Comparison of ENCODE assay signal across 9 cellular contexts in genomic region chr9:33737811-33738606, GRCh38. TPM values are rescaled to one million over a fixed set of nuclear protein-coding genes. Genes with fewer than 3 reads are reported as not detected.
DNase-seq lines count a peak whose midpoint lies in the region; ATAC-seq, FAIRE-seq and TF ChIP-seq lines count a peak whose summit lies in the region.
"Had no signal": no experiment of that assay in that cellular context is flagged by ENCODE, and none has a peak within 500 bp of the region (broad histone marks: within the 10 kb centered on the region; RNA-seq: fewer than 3 reads in every experiment).

No MANE protein-coding gene starts in this region.

- H3K9me3 Mint-ChIP-seq in Calu3 (ENCODE audit: low read depth, unreplicated experiment): no peaks in the 10 kb centered on the region
- no peaks in the 10 kb centered on the region for H3K9me3 Mint-ChIP-seq in T-helper 2 cell treated with Interferon-gamma antibody and Interleukin-4, amounts not matched to agents 5 μg/mL and 100 μg/mL, for 36 hours

- no peak overlapping the region for H3K4me3 Mint-ChIP-seq in Calu3 (ENCODE audit: low read depth, unreplicated experiment)
- H3K4me3 Mint-ChIP-seq in T-helper 2 cell treated with Interferon-gamma antibody and Interleukin-4, amounts not matched to agents 5 μg/mL and 100 μg/mL, for 36 hours: no peak overlapping the region
- H3K4me3 Mint-ChIP-seq: activated B cell treated with CpG ODN at 0.5 μM for 24 hours had no signal

- no peaks in the 10 kb centered on the region; a peak in 1 of 5 replicates for H3K27me3 ChIP-seq in HepG2 (ENCODE audit: control insufficient read depth in 1 of 2, insufficient read depth in 2 of 2, low read length in 2 of 2)

- peak; percentile 53 for DNase-seq in Calu3
- peak; percentile 67 for DNase-seq in HEK293T (ENCODE audit: extremely low spot score)
- peak; percentile 35 for DNase-seq in NCI-H748 treated with DMSO at 0.1 percent for 48 hours (lab: John Stamatoyannopoulos, UW)
- peak; percentile 16 to 67 for DNase-seq in T47D (ENCODE audit: low read depth in 1 of 2, low spot score in 1 of 2)
- peak; percentile 56 for DNase-seq in HepG2 (ENCODE audit: low spot score)
- DNase-seq in T-helper 2 cell treated with Interferon-gamma antibody and Interleukin-4, amounts not matched to agents 5 μg/mL and 100 μg/mL, for 36 hours (ENCODE audit: low spot score): no peak
- DNase-seq in ureter (ENCODE audit: low spot score): no peak
- DNase-seq: activated B cell treated with CpG ODN at 0.5 μM for 24 hours had no signal

- in situ Hi-C loops in T47D (cut with HindIII; ENCODE audit: low pct_unique_long_range_greater_than_20kb, low sequenced_read_pairs) (no loop called here), HepG2 (cut with HindIII; ENCODE audit: extremely low pct_ligation_motif_present, low pct_unique_long_range_greater_than_20kb) (no loop called here)

- H3K27me3 Mint-ChIP-seq in Calu3 (ENCODE audit: unreplicated experiment): no peaks in the 10 kb centered on the region
- H3K27me3 Mint-ChIP-seq in T-helper 2 cell treated with Interferon-gamma antibody and Interleukin-4, amounts not matched to agents 5 μg/mL and 100 μg/mL, for 36 hours (ENCODE audit: low read depth): peaks cover 20% of the 10 kb centered on the region

- no peak for TF ChIP-seq POLR2A in HepG2 (IDR thresholded peaks at IDR 0.05; ENCODE audit: insufficient read depth in 1 of 2, low read depth in 2 of 2, low read length in 2 of 2)

- H3K4me3 ChIP-seq in HepG2 (replicated peaks in 1 of 3; ENCODE audit: insufficient read depth in 1 of 3, low read depth in 2 of 3, low read length in 3 of 3): no peak overlapping the region; a peak in 1 of 6 replicates

- peaks cover 5% of the 10 kb centered on the region for H3K36me3 Mint-ChIP-seq in Calu3 (ENCODE audit: insufficient read depth, unreplicated experiment)
- H3K36me3 Mint-ChIP-seq in T-helper 2 cell treated with Interferon-gamma antibody and Interleukin-4, amounts not matched to agents 5 μg/mL and 100 μg/mL, for 36 hours (ENCODE audit: low read depth): no peaks in the 10 kb centered on the region

- POLR2A ChIA-PET in HEK293T (lab: Yijun Ruan, JAX) (interaction anchor here (1.3 kb wide), 1 partner anchor 41 kb away, joined by 3 read pairs; no protein-coding TSS in a partner anchor), HepG2 (lab: Yijun Ruan, JAX) (no interaction called here)

- BruUV-seq in Calu3 (replicated peaks; lab: Mats Ljungman, UMichigan): no TSS peak
- no TSS peak for BruUV-seq in HepG2 (replicated peaks; lab: Mats Ljungman, UMichigan)

- H3K4me1 ChIP-seq in HepG2 (ENCODE audit: insufficient read depth, low read length): peaks cover 13% of the 10 kb centered on the region; the same call in 1 of the 2 replicates

- H3K79me2 ChIP-seq in HepG2 (ENCODE audit: insufficient read depth, low read length): no peaks in the 10 kb centered on the region

- peak; percentile 95 for ATAC-seq in HepG2
- no peak for ATAC-seq in GM18517 (IDR thresholded peaks at IDR 0.05; ENCODE audit: unreplicated experiment)

- H3K4me1 Mint-ChIP-seq in Calu3 (ENCODE audit: low read depth, unreplicated experiment): peaks cover 40% of the 10 kb centered on the region
- H3K4me1 Mint-ChIP-seq in T-helper 2 cell treated with Interferon-gamma antibody and Interleukin-4, amounts not matched to agents 5 μg/mL and 100 μg/mL, for 36 hours (ENCODE audit: low read depth): no peaks in the 10 kb centered on the region
- H3K4me1 Mint-ChIP-seq: activated B cell treated with CpG ODN at 0.5 μM for 24 hours had no signal

- peak overlapping the region; percentile 39; the same call in 1 of the 2 replicates for H3K4me2 ChIP-seq in HepG2 (ENCODE audit: low read depth, low read length)

- H2AFZ ChIP-seq in HepG2 (ENCODE audit: low read length): no peak overlapping the region

- 0% methylated on average over 5 of the region's 5 CpGs for WGBS in HepG2 (ENCODE audit: low lambda C conversion rate)

- no peaks in the 10 kb centered on the region for H3K36me3 ChIP-seq in HepG2 (replicated peaks in 1 of 2; ENCODE audit: control insufficient read depth in 1 of 2, insufficient read depth in 2 of 2, low read length in 2 of 2)

- H3K9me3 ChIP-seq in HepG2 (ENCODE audit: low read length): no peaks in the 10 kb centered on the region

- intact Hi-C loops in Calu3 (cut with micrococcal nuclease; ENCODE audit: unreplicated experiment) (loop anchor here (2.0 kb wide), 2 partner anchors 41 to 115 kb away; no protein-coding TSS in a partner anchor), HepG2 (cut with micrococcal nuclease; ENCODE audit: unreplicated experiment) (loop anchor here (1.0 kb wide), 2 partner anchors 40 to 114 kb away; no protein-coding TSS in a partner anchor)

- H3K27ac ChIP-seq in HepG2 (ENCODE audit: extremely low read length, insufficient read depth, low read length): no peak overlapping the region

- CTCF ChIA-PET in Calu3 (lab: Charles Lee): interaction anchor here (0.6 to 1.5 kb wide), 16 partner anchors 14 to 612 kb away, joined by 3 to 48 read pairs (median 6); no protein-coding TSS in a partner anchor
- CTCF ChIA-PET in HEK293T (lab: Yijun Ruan, JAX): interaction anchor here (0.6 to 1.3 kb wide), 7 partner anchors 39 to 210 kb away, joined by 3 to 8 read pairs (median 3); no protein-coding TSS in a partner anchor
- CTCF ChIA-PET in HepG2 (lab: Yijun Ruan, JAX; ENCODE audit: low intra/inter-chr PET ratio, low total read pairs): interaction anchor here (0.8 to 3.3 kb wide), 3 partner anchors 40 to 116 kb away, joined by 3 to 22 read pairs (median 8); no protein-coding TSS in a partner anchor

- FAIRE-seq in HepG2 (lab: Jason Lieb, UNC): peak; percentile 55

- peak overlapping the region; percentile 33 for H3K27ac Mint-ChIP-seq in Calu3 (ENCODE audit: unreplicated experiment)
- no peak overlapping the region for H3K27ac Mint-ChIP-seq in T-helper 2 cell treated with Interferon-gamma antibody and Interleukin-4, amounts not matched to agents 5 μg/mL and 100 μg/mL, for 36 hours
- H3K27ac Mint-ChIP-seq: activated B cell treated with CpG ODN at 0.5 μM for 24 hours had no signal

- peak; percentile 57 for TF ChIP-seq CTCF in Calu3 (IDR thresholded peaks at IDR 0.05; ENCODE audit: unreplicated experiment)
- peak; percentile 85 for TF ChIP-seq CTCF in HepG2 (CRISPR knock-in tag; IDR thresholded peaks at IDR 0.05)

- H4K20me1 ChIP-seq in HepG2 (ENCODE audit: insufficient read depth, low read length): no peaks in the 10 kb centered on the region

- TF ChIP-seq EP300 in HepG2 (IDR thresholded peaks at IDR 0.05; ENCODE audit: low read depth in 2 of 2, low read length in 2 of 2): no peak
- TF ChIP-seq EP300 in HepG2 (CRISPR knock-in tag; IDR thresholded peaks at IDR 0.05; ENCODE audit: borderline replicate concordance): no peak

- H3K9ac ChIP-seq in HepG2 (ENCODE audit: insufficient read depth, low read depth, low read length): no peak overlapping the region

- peak; percentile 39; the same call in 1 of the 2 replicates for TF ChIP-seq RAD21 in HepG2 (CRISPR knock-in tag; IDR thresholded peaks at IDR 0.05)

TF ChIP-seq in HEK293T, 16 proteins besides CTCF, POLR2A, EP300 and RAD21:
- no peak for TF ChIP-seq NFRKB (IDR thresholded peaks at IDR 0.05)
- TF ChIP-seq BHLHE40 (IDR thresholded peaks at IDR 0.05; ENCODE audit: borderline replicate concordance): no peak
- TF ChIP-seq ZNF384 (IDR thresholded peaks at IDR 0.05): no peak
- no peak for TF ChIP-seq LEF1 (IDR thresholded peaks at IDR 0.05; ENCODE audit: borderline replicate concordance)
- no peak for TF ChIP-seq FOXK2 (IDR thresholded peaks at IDR 0.05)
- TF ChIP-seq ELF4 (IDR thresholded peaks at IDR 0.05): no peak
- no peak for TF ChIP-seq ARNT (IDR thresholded peaks at IDR 0.05)
- TF ChIP-seq SUZ12 (IDR thresholded peaks at IDR 0.05): no peak

TF ChIP-seq in HepG2, 621 proteins besides CTCF, POLR2A, EP300 and RAD21:
- TF ChIP-seq ZSCAN29 (CRISPR knock-in tag; conservative IDR thresholded peaks at IDR 0.05) (no peak), ERF (CRISPR knock-in tag; IDR thresholded peaks at IDR 0.05) (0 out of 2 replicates have a peak, but pooled peaks have one; percentile 37), XRCC5 (optimal IDR thresholded peaks at IDR 0.05; ENCODE audit: low read length) (peak; percentile 23), ELF3 (CRISPR knock-in tag; IDR thresholded peaks at IDR 0.05) (0 out of 2 replicates have a peak, but pooled peaks have one; percentile 19), SMC3 (IDR thresholded peaks at IDR 0.05; ENCODE audit: low read length) (peak; percentile 70), FOSL2 (CRISPR knock-in tag; IDR thresholded peaks at IDR 0.05) (0 out of 2 replicates have a peak, but pooled peaks have one; percentile 6), HHEX (CRISPR knock-in tag; IDR thresholded peaks at IDR 0.05) (no peak), STAG1 (CRISPR knock-in tag; IDR thresholded peaks at IDR 0.05) (peak; percentile 77)
TF ChIP-seq in HepG2: peak in this region for 6.

RNA-seq across cellular contexts. Expression of gene PRSS3, which starts 57.4 kb away (rescaled TPM):
- total RNA-seq in Calu3 (2022) (19.0 and 29.5 TPM in 2 replicates), HepG2 (2016; rRNA removed; fragmentation: Illumina TruSeq; extraction: Trizol) (not detected in 2 replicates), ureter (6.5 TPM)
- total RNA-seq in HepG2 (2016; cell fraction: cytosol; rRNA removed; fragmentation: Illumina TruSeq; extraction: Trizol; ENCODE audit: low read depth): not detected in 2 replicates
- total RNA-seq in HepG2 (2016; cell fraction: insoluble cytoplasmic fraction; rRNA removed; fragmentation: Illumina TruSeq; extraction: Trizol): not detected in 2 replicates
- total RNA-seq in HepG2 (2016; cell fraction: membrane; rRNA removed; fragmentation: Illumina TruSeq; extraction: Trizol): not detected in 2 replicates
- total RNA-seq in HepG2 (2016; cell fraction: nucleus; rRNA removed; fragmentation: Illumina TruSeq; extraction: Trizol): not detected in 2 replicates
- not detected in 2 replicates for polyA plus RNA-seq in HepG2 (2011; rRNA removed)
- not detected in 2 replicates for polyA plus RNA-seq in HepG2 (2011; cell fraction: cytosol; rRNA removed)
- not detected in 2 replicates for polyA plus RNA-seq in HepG2 (2011; cell fraction: nucleus; rRNA removed)
- not detected in 2 replicates for polyA plus RNA-seq in HepG2 (2012)
- polyA plus RNA-seq in HepG2 (2016; cell fraction: cytosol; fragmentation: Illumina TruSeq; extraction: Trizol; ENCODE audit: low read depth): not detected in 2 replicates
- polyA plus RNA-seq in HepG2 (2016; cell fraction: insoluble cytoplasmic fraction; fragmentation: Illumina TruSeq; extraction: Trizol; ENCODE audit: low read depth): not detected in 2 replicates
- polyA plus RNA-seq in HepG2 (2016; cell fraction: membrane; fragmentation: Illumina TruSeq; extraction: Trizol; ENCODE audit: low read depth): not detected in 2 replicates
- not detected in 2 replicates for polyA plus RNA-seq in HepG2 (2016; cell fraction: nucleus; fragmentation: Illumina TruSeq; extraction: Trizol; ENCODE audit: insufficient read depth, low read depth)
- not detected in 2 replicates for polyA minus RNA-seq in HepG2 (2011; rRNA and poly(A)+ RNA removed; ENCODE audit: low replicate concordance)
- not detected in 2 replicates for polyA minus RNA-seq in HepG2 (2011; cell fraction: cytosol; rRNA and poly(A)+ RNA removed)
- polyA minus RNA-seq in HepG2 (2011; cell fraction: nucleus; rRNA and poly(A)+ RNA removed): not detected in 2 replicates
- total RNA-seq: activated B cell treated with CpG ODN at 0.5 μM for 24 hours had no signal

Comparison
In these comparisons a context has a peak if more than half of its experiments do, and no peak if none do; other contexts are left out.
1. DNase-seq: peak in Calu3 (single experiment), HEK293T (single experiment), NCI-H748 treated with DMSO at 0.1 percent for 48 hours (single experiment), T47D (2 of 2) and HepG2 (single experiment); none in T-helper 2 cell treated with Interferon-gamma antibody and Interleukin-4, amounts not matched to agents 5 μg/mL and 100 μg/mL, for 36 hours (single experiment) and ureter (single experiment).